ENCODE assay signal across 17 cellular contexts in the genomic region with DNA sequence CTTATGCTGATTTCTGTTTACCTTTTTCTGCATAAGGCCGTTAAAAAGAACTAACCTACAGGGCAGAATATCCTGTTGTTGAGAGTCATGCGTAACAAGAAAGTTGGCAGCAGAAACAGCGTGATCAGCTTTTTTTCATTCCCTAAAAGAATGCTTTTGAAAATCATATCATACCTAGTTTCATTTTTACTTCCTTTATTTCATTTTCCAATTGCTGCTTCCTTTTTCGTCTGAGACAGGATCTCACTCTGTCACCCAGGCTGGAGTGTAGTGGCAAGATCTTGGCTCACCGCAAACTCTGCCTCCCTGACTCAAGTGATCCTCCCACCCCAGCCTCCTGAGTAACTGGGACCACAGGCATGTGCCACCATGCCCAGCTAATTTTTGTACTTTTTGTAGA. TPM values are rescaled to one million over a fixed set of nuclear protein-coding genes. Genes with fewer than 3 reads are reported as not detected.
DNase-seq lines count a peak whose midpoint lies in the region; ATAC-seq and TF ChIP-seq lines count a peak whose summit lies in the region.
"Had no signal": no experiment of that assay in that cellular context is flagged by ENCODE, and none has a peak within 500 bp of the region (broad histone marks: within the 10 kb centered on the region; RNA-seq: fewer than 3 reads in every experiment).

No MANE protein-coding gene starts in this region.

- no peaks in the 10 kb centered on the region for H3K36me3 ChIP-seq in parathyroid adenoma (ENCODE audit: control insufficient read depth, insufficient read depth, low read length)
- no peaks in the 10 kb centered on the region for H3K36me3 ChIP-seq in Karpas-422 (ENCODE audit: insufficient read depth, low read length)
- H3K36me3 ChIP-seq: Peyer's patch had no signal

- H3K9me3 ChIP-seq in parathyroid adenoma (ENCODE audit: control insufficient read depth, low read length) (no peaks in the 10 kb centered on the region), Karpas-422 (ENCODE audit: low read length) (no peaks in the 10 kb centered on the region)
- H3K9me3 ChIP-seq: Peyer's patch, testis had no signal

- ATAC-seq in GM18505 (IDR thresholded peaks at IDR 0.05; ENCODE audit: unreplicated experiment) = no peak
- ATAC-seq: activated CD8-positive, alpha-beta memory T cell treated with anti-CD3 and anti-CD28 coated beads, Interleukin-2, amount 10 ng/mL, durations not matched to agents 7 days and 5 days had no signal

- DNase-seq in T-helper 1 cell (no peak), NB4 (ENCODE audit: low read depth) (peak; percentile 69), dedifferentiated amniotic fluid mesenchymal stem cell (ENCODE audit: extremely low spot score) (no peak), Karpas-422 (no peak)
- DNase-seq: activated CD8-positive, alpha-beta memory T cell treated with anti-CD3 and anti-CD28 coated beads, Interleukin-2, amount 10 ng/mL, durations not matched to agents 7 days and 5 days; DMS 273 treated with DMSO at 0.1 percent for 48 hours; mesenchymal stem cell; NCI-H2171; stimulated activated CD4-positive, alpha-beta T cell treated with anti-CD3 and anti-CD28 coated beads, Interleukin-12 subunit alpha, Interleukin-12 subunit beta, amount 100 ng/mL, for 4 hours; testis had no signal

- no peaks in the 10 kb centered on the region for H3K27me3 ChIP-seq in parathyroid adenoma (ENCODE audit: control insufficient read depth, insufficient read depth, low read length)
- no peaks in the 10 kb centered on the region for H3K27me3 ChIP-seq in Karpas-422 (ENCODE audit: low read length)
- H3K27me3 ChIP-seq: Peyer's patch, testis had no signal

- peak overlapping the region; percentile 33 for H3K27ac Mint-ChIP-seq in T-helper 1 cell treated with Interleukin-12 subunit alpha and Interleukin-12 subunit beta and Interleukin-4 antibody, amounts not matched to agents 30 μg/mL and 1 μg/mL, for 36 hours
- H3K27ac Mint-ChIP-seq: activated CD8-positive, alpha-beta memory T cell treated with anti-CD3 and anti-CD28 coated beads, Interleukin-2, amount 10 ng/mL, durations not matched to agents 7 days and 5 days; activated naive CD8-positive, alpha-beta T cell had no signal

- peak overlapping the region; percentile 37 for H3K27ac ChIP-seq in VCaP
- H3K27ac ChIP-seq in parathyroid adenoma = peak overlapping the region; percentile 27
- H3K27ac ChIP-seq in Karpas-422 (ENCODE audit: low read length) = no peak overlapping the region
- H3K27ac ChIP-seq: testis had no signal

- H3K9ac ChIP-seq in parathyroid adenoma = no peak overlapping the region
- no peak overlapping the region for H3K9ac ChIP-seq in Karpas-422 (ENCODE audit: low read length)

- H2AFZ ChIP-seq in parathyroid adenoma (peak overlapping the region; percentile 0), Karpas-422 (ENCODE audit: low read length) (no peak overlapping the region)

- TF ChIP-seq POLR2A in NB4 (IDR thresholded peaks at IDR 0.05; ENCODE audit: extremely low read depth, insufficient read length) = no peak
- TF ChIP-seq POLR2A in GM18505 (IDR thresholded peaks at IDR 0.05; ENCODE audit: borderline replicate concordance, extremely low read depth, insufficient read depth, insufficient read length) = no peak

- H3K27me3 Mint-ChIP-seq in T-helper 1 cell treated with Interleukin-12 subunit alpha and Interleukin-12 subunit beta and Interleukin-4 antibody, amounts not matched to agents 30 μg/mL and 1 μg/mL, for 36 hours (ENCODE audit: low read depth) = no peaks in the 10 kb centered on the region

- peaks cover 56% of the 10 kb centered on the region for H3K4me1 Mint-ChIP-seq in T-helper 1 cell treated with Interleukin-12 subunit alpha and Interleukin-12 subunit beta and Interleukin-4 antibody, amounts not matched to agents 30 μg/mL and 1 μg/mL, for 36 hours (ENCODE audit: low read depth)

- no peak for TF ChIP-seq CTCF in NB4 (IDR thresholded peaks at IDR 0.05; ENCODE audit: low read depth, low read length)
- TF ChIP-seq CTCF in VCaP (conservative IDR thresholded peaks at IDR 0.05) = no peak
- no peak for TF ChIP-seq CTCF in parathyroid adenoma (IDR thresholded peaks at IDR 0.05)

- peak overlapping the region; percentile 54 for H3K4me2 ChIP-seq in parathyroid adenoma (ENCODE audit: low read length)
- no peak overlapping the region for H3K4me2 ChIP-seq in Karpas-422 (ENCODE audit: low read depth, low read length, poor library complexity, severe bottlenecking)

- peaks cover 3% of the 10 kb centered on the region for H3K9me3 Mint-ChIP-seq in T-helper 1 cell treated with Interleukin-12 subunit alpha and Interleukin-12 subunit beta and Interleukin-4 antibody, amounts not matched to agents 30 μg/mL and 1 μg/mL, for 36 hours

- H3K4me1 ChIP-seq in parathyroid adenoma = peaks cover 4% of the 10 kb centered on the region
- H3K4me1 ChIP-seq in Karpas-422 (ENCODE audit: low read length) = no peaks in the 10 kb centered on the region
- H3K4me1 ChIP-seq: Peyer's patch, testis had no signal

- H4K20me1 ChIP-seq in Karpas-422 (ENCODE audit: insufficient read depth, low read depth, low read length) = no peaks in the 10 kb centered on the region

- H3K79me2 ChIP-seq in parathyroid adenoma = no peaks in the 10 kb centered on the region
- no peaks in the 10 kb centered on the region for H3K79me2 ChIP-seq in Karpas-422 (ENCODE audit: low read length)

- H3K9me2 ChIP-seq in Karpas-422 (replicated peaks; ENCODE audit: insufficient read depth, low read length) = no peaks in the 10 kb centered on the region

- peak overlapping the region; percentile 56 for H3K4me3 Mint-ChIP-seq in T-helper 1 cell treated with Interleukin-12 subunit alpha and Interleukin-12 subunit beta and Interleukin-4 antibody, amounts not matched to agents 30 μg/mL and 1 μg/mL, for 36 hours
- H3K4me3 Mint-ChIP-seq: activated CD8-positive, alpha-beta memory T cell treated with anti-CD3 and anti-CD28 coated beads, Interleukin-2, amount 10 ng/mL, durations not matched to agents 7 days and 5 days; activated naive CD8-positive, alpha-beta T cell had no signal

- H3K4me3 ChIP-seq in NB4 (ENCODE audit: low read depth, low read length) (peak overlapping the region; percentile 19), parathyroid adenoma (ENCODE audit: low read depth, low read length) (peak overlapping the region; percentile 15), Karpas-422 (ENCODE audit: low read length) (no peak overlapping the region)
- H3K4me3 ChIP-seq: Peyer's patch, testis had no signal

- H3K36me3 Mint-ChIP-seq in T-helper 1 cell treated with Interleukin-12 subunit alpha and Interleukin-12 subunit beta and Interleukin-4 antibody, amounts not matched to agents 30 μg/mL and 1 μg/mL, for 36 hours (ENCODE audit: low read depth) = peaks cover 19% of the 10 kb centered on the region
- H3K36me3 Mint-ChIP-seq: activated naive CD8-positive, alpha-beta T cell had no signal

RNA-seq across cellular contexts. Expression of a gene that starts 4.1 kb away (rescaled TPM):
- total RNA-seq in Karpas-422 (2014; rRNA removed; shearing (Covaris generic); ENCODE audit: low replicate concordance) = 0.25 TPM in 1 of 2 replicates, not detected in the other
- total RNA-seq: A172 had no signal

RNA-seq across cellular contexts. Expression of a gene that starts 46.2 kb away (rescaled TPM):
- total RNA-seq in Karpas-422 (2014; rRNA removed; shearing (Covaris generic); ENCODE audit: low replicate concordance) = not detected in 2 replicates
- total RNA-seq: activated CD8-positive, alpha-beta memory T cell treated with anti-CD3 and anti-CD28 coated beads, Interleukin-2, amount 10 ng/mL, durations not matched to agents 7 days and 5 days had no signal
